8 cellular contexts compared by ENCODE assay signal in genomic region chr6:63802606-63803206, GRCh38.
DNase-seq lines count a peak whose midpoint lies in the region; ATAC-seq and TF ChIP-seq lines count a peak whose summit lies in the region.

No MANE protein-coding gene starts in this region.

- CTCF ChIA-PET in BJ (lab: Yijun Ruan, JAX): interaction anchor here (0.5 to 3.0 kb wide), 19 partner anchors 11 to 868 kb away, joined by 3 to 14 read pairs (median 4); no protein-coding TSS in a partner anchor

- no peak overlapping the region for H3K27ac Mint-ChIP-seq in effector memory CD8-positive, alpha-beta T cell

- no peak for DNase-seq in BJ (ENCODE audit: low read depth)
- peak; percentile 42 for DNase-seq in HCEC 1CT
- DNase-seq in kidney tubule cell (ENCODE audit: low spot score): peak; percentile 29
- DNase-seq in effector CD8-positive, alpha-beta T cell (lab: John Stamatoyannopoulos, UW): no peak
- no peak for DNase-seq in posterior vena cava (ENCODE audit: low spot score)
- DNase-seq in effector memory CD8-positive, alpha-beta T cell: no peak

- no peak overlapping the region for H3K4me3 Mint-ChIP-seq in effector memory CD8-positive, alpha-beta T cell

- H3K27ac ChIP-seq in VCaP: no peak overlapping the region

- no peaks in the 10 kb centered on the region for H3K36me3 ChIP-seq in BJ (ENCODE audit: control insufficient read depth, insufficient read depth, low read length)

- no peaks in the 10 kb centered on the region for H3K27me3 ChIP-seq in BJ (ENCODE audit: control insufficient read depth, insufficient read depth, low read length)

- no peak for ATAC-seq in HG02642 (IDR thresholded peaks at IDR 0.05; ENCODE audit: poor library complexity, unreplicated experiment)
- ATAC-seq in effector memory CD8-positive, alpha-beta T cell (replicated peaks): no peak

- H3K27me3 Mint-ChIP-seq in effector memory CD8-positive, alpha-beta T cell: peaks cover 0 to 14% of the 10 kb centered on the region in 2 donors

- peak; percentile 62 for TF ChIP-seq CTCF in BJ (IDR thresholded peaks at IDR 0.05; ENCODE audit: insufficient read depth, low read depth, low read length)
- peak; percentile 86 for TF ChIP-seq CTCF in VCaP (conservative IDR thresholded peaks at IDR 0.05)

- POLR2A ChIA-PET in BJ (lab: Charles Lee): interaction anchor here (0.5 kb wide), 1 partner anchor 63 kb away, joined by 4 read pairs; no protein-coding TSS in a partner anchor

- no peaks in the 10 kb centered on the region for H3K4me1 Mint-ChIP-seq in effector memory CD8-positive, alpha-beta T cell (ENCODE audit: low read depth in 2 of 2)

- no peaks in the 10 kb centered on the region for H3K36me3 Mint-ChIP-seq in effector memory CD8-positive, alpha-beta T cell (ENCODE audit: insufficient read depth)

- no peaks in the 10 kb centered on the region for H3K9me3 Mint-ChIP-seq in effector memory CD8-positive, alpha-beta T cell

- H3K4me3 ChIP-seq in BJ (ENCODE audit: low read depth, low read length): no peak overlapping the region

- intact Hi-C loops in posterior vena cava (cut with DNase I): no loop called here

Comparison
In these comparisons a context has a peak if more than half of its experiments do, and no peak if none do; other contexts are left out.
1. DNase-seq: peak in HCEC 1CT (single experiment) and kidney tubule cell (single experiment); none in BJ (single experiment), effector CD8-positive, alpha-beta T cell (single experiment), posterior vena cava (single experiment) and effector memory CD8-positive, alpha-beta T cell (0 of 3).